In the genomic region with DNA sequence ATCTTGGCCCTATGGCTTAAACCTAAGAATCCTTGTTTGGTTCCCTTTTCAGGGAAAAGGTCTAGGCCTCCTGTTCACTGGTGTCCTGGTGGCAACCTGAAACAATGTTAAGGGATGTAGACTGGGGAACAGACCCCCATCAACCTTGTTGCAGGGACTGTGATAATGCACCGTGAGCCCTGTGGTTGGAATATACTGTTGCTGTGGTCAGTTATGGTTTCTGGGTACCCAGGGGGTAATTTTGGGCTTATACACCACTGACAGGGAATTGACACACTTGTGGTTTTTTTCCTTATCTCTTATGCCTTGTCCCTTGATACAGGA, we compare ENCODE assay signal across 13 cellular contexts.
DNase-seq lines count a peak whose midpoint lies in the region; ATAC-seq, FAIRE-seq and TF ChIP-seq lines count a peak whose summit lies in the region.
"Had no signal": no experiment of that assay in that cellular context is flagged by ENCODE, and none has a peak within 500 bp of the region (broad histone marks: within the 10 kb centered on the region; RNA-seq: fewer than 3 reads in every experiment).

No MANE protein-coding gene starts in this region.

- CTCF ChIA-PET in activated CD8-positive, alpha-beta memory T cell treated with anti-CD3 and anti-CD28 coated beads, Interleukin-2, amount 10 ng/mL, durations not matched to agents 7 days and 5 days (lab: Charles Lee), result interaction anchor here (0.8 to 9.2 kb wide), 7 partner anchors 11 to 357 kb away, joined by 3 to 116 read pairs (median 4); a partner anchor contains a TSS

- DNase-seq in activated CD8-positive, alpha-beta memory T cell treated with anti-CD3 and anti-CD28 coated beads, Interleukin-2, amount 10 ng/mL, durations not matched to agents 7 days and 5 days, result no peak
- DNase-seq in activated CD8-positive, alpha-beta memory T cell treated with anti-CD3 and anti-CD28 coated beads for 24 hours, result no peak
- DNase-seq in M059J (ENCODE audit: low read depth), result peak; percentile 54
- DNase-seq in astrocyte (ENCODE audit: low read depth), result no peak
- DNase-seq in stimulated activated effector memory CD8-positive, alpha-beta T cell treated with anti-CD3 and anti-CD28 coated beads, Interleukin-12 subunit alpha, Interleukin-12 subunit beta, amount 100 ng/mL, for 72 hours (ENCODE audit: low spot score in 2 of 2), result no peak
- DNase-seq in NOMO-1 treated with DMSO at 0.1 percent for 48 hours (lab: John Stamatoyannopoulos, UW; ENCODE audit: unreplicated experiment), result no peak
- DNase-seq in COLO668 (lab: John Stamatoyannopoulos, UW; ENCODE audit: unreplicated experiment), result no peak
- DNase-seq: activated CD4-positive, alpha-beta T cell treated with anti-CD3 and anti-CD28 coated beads, Interleukin-2, amount 50 U/mL, for 4 hours; islet precursor cell; ovary had no signal

- peaks cover 53% of the 10 kb centered on the region for H3K4me1 Mint-ChIP-seq in activated CD8-positive, alpha-beta memory T cell treated with anti-CD3 and anti-CD28 coated beads, Interleukin-2, amount 10 ng/mL, durations not matched to agents 7 days and 5 days
- peaks cover 30% of the 10 kb centered on the region for H3K4me1 Mint-ChIP-seq in astrocyte (ENCODE audit: low read depth, unreplicated experiment)
- peaks cover 35% of the 10 kb centered on the region for H3K4me1 Mint-ChIP-seq in stimulated activated effector memory CD8-positive, alpha-beta T cell treated with anti-CD3 and anti-CD28 coated beads, Interleukin-12 subunit alpha, Interleukin-12 subunit beta, amount 100 ng/mL, for 72 hours

- no peaks in the 10 kb centered on the region for H4K20me1 ChIP-seq in astrocyte (ENCODE audit: insufficient read depth, low read length)

- no peaks in the 10 kb centered on the region for H3K9me3 ChIP-seq in astrocyte (ENCODE audit: insufficient read depth, low read depth, low read length)
- H3K9me3 ChIP-seq: ovary had no signal

- H3K27me3 ChIP-seq in astrocyte (ENCODE audit: insufficient read depth, low read length), result no peaks in the 10 kb centered on the region
- H3K27me3 ChIP-seq: ovary had no signal

- FAIRE-seq in astrocyte (lab: Jason Lieb, UNC), result no peak
- FAIRE-seq: D721Med had no signal

- H3K4me3 ChIP-seq in astrocyte (ENCODE audit: insufficient read depth, low read depth, low read length), result no peak overlapping the region
- H3K4me3 ChIP-seq: ovary had no signal

- no peak overlapping the region for H3K9ac ChIP-seq in astrocyte (ENCODE audit: low read length)

- no peak for ATAC-seq in activated CD8-positive, alpha-beta memory T cell treated with anti-CD3 and anti-CD28 coated beads, Interleukin-2, amount 10 ng/mL, durations not matched to agents 7 days and 5 days
- no peak for ATAC-seq in stimulated activated effector memory CD8-positive, alpha-beta T cell treated with anti-CD3 and anti-CD28 coated beads, Interleukin-12 subunit alpha, Interleukin-12 subunit beta, amount 100 ng/mL, for 72 hours
- ATAC-seq in HG03039 (IDR thresholded peaks at IDR 0.05; ENCODE audit: unreplicated experiment), result no peak
- ATAC-seq: HCT116 had no signal

- H3K27ac Mint-ChIP-seq in activated CD8-positive, alpha-beta memory T cell treated with anti-CD3 and anti-CD28 coated beads, Interleukin-2, amount 10 ng/mL, durations not matched to agents 7 days and 5 days, result peak overlapping the region; percentile 96
- peak overlapping the region; percentile 79 for H3K27ac Mint-ChIP-seq in astrocyte (ENCODE audit: unreplicated experiment)
- H3K27ac Mint-ChIP-seq in stimulated activated effector memory CD8-positive, alpha-beta T cell treated with anti-CD3 and anti-CD28 coated beads, Interleukin-12 subunit alpha, Interleukin-12 subunit beta, amount 100 ng/mL, for 72 hours, result peak overlapping the region; percentile 85

- H3K36me3 ChIP-seq in astrocyte (ENCODE audit: insufficient read depth, low read length), result no peaks in the 10 kb centered on the region
- H3K36me3 ChIP-seq: ovary had no signal

- peaks cover 32% of the 10 kb centered on the region for H3K36me3 Mint-ChIP-seq in activated CD8-positive, alpha-beta memory T cell treated with anti-CD3 and anti-CD28 coated beads, Interleukin-2, amount 10 ng/mL, durations not matched to agents 7 days and 5 days
- no peaks in the 10 kb centered on the region for H3K36me3 Mint-ChIP-seq in astrocyte (ENCODE audit: low read depth, unreplicated experiment)
- H3K36me3 Mint-ChIP-seq in stimulated activated effector memory CD8-positive, alpha-beta T cell treated with anti-CD3 and anti-CD28 coated beads, Interleukin-12 subunit alpha, Interleukin-12 subunit beta, amount 100 ng/mL, for 72 hours, result no peaks in the 10 kb centered on the region

- no peak for TF ChIP-seq CTCF in astrocyte (IDR thresholded peaks at IDR 0.05; ENCODE audit: insufficient read depth, low read depth, low read length)

- no peaks in the 10 kb centered on the region for H3K79me2 ChIP-seq in astrocyte (ENCODE audit: insufficient read depth, low read length)

- H3K4me1 ChIP-seq in astrocyte (ENCODE audit: insufficient read depth, low read length), result no peaks in the 10 kb centered on the region

- H3K27me3 Mint-ChIP-seq in activated CD8-positive, alpha-beta memory T cell treated with anti-CD3 and anti-CD28 coated beads, Interleukin-2, amount 10 ng/mL, durations not matched to agents 7 days and 5 days, result no peaks in the 10 kb centered on the region
- H3K27me3 Mint-ChIP-seq in astrocyte (ENCODE audit: low read depth, unreplicated experiment), result peaks cover 13% of the 10 kb centered on the region

- no peak overlapping the region for H3K4me3 Mint-ChIP-seq in activated CD8-positive, alpha-beta memory T cell treated with anti-CD3 and anti-CD28 coated beads, Interleukin-2, amount 10 ng/mL, durations not matched to agents 7 days and 5 days
- H3K4me3 Mint-ChIP-seq in astrocyte (ENCODE audit: unreplicated experiment), result no peak overlapping the region
- no peak overlapping the region for H3K4me3 Mint-ChIP-seq in stimulated activated effector memory CD8-positive, alpha-beta T cell treated with anti-CD3 and anti-CD28 coated beads, Interleukin-12 subunit alpha, Interleukin-12 subunit beta, amount 100 ng/mL, for 72 hours

- H3K9me3 Mint-ChIP-seq in activated CD8-positive, alpha-beta memory T cell treated with anti-CD3 and anti-CD28 coated beads, Interleukin-2, amount 10 ng/mL, durations not matched to agents 7 days and 5 days (ENCODE audit: low read depth), result peaks cover 7% of the 10 kb centered on the region
- peaks cover 2% of the 10 kb centered on the region for H3K9me3 Mint-ChIP-seq in astrocyte (ENCODE audit: unreplicated experiment)
- no peaks in the 10 kb centered on the region for H3K9me3 Mint-ChIP-seq in stimulated activated effector memory CD8-positive, alpha-beta T cell treated with anti-CD3 and anti-CD28 coated beads, Interleukin-12 subunit alpha, Interleukin-12 subunit beta, amount 100 ng/mL, for 72 hours

- H3K27ac ChIP-seq in astrocyte (ENCODE audit: low read depth, low read length), result no peak overlapping the region
- H3K27ac ChIP-seq: ovary had no signal

- no peak overlapping the region for H3K4me2 ChIP-seq in astrocyte (ENCODE audit: low read length)

- no peak overlapping the region for H2AFZ ChIP-seq in astrocyte (ENCODE audit: low read depth, low read length)
